1 cellular context compared by ENCODE assay signal in the genomic region with DNA sequence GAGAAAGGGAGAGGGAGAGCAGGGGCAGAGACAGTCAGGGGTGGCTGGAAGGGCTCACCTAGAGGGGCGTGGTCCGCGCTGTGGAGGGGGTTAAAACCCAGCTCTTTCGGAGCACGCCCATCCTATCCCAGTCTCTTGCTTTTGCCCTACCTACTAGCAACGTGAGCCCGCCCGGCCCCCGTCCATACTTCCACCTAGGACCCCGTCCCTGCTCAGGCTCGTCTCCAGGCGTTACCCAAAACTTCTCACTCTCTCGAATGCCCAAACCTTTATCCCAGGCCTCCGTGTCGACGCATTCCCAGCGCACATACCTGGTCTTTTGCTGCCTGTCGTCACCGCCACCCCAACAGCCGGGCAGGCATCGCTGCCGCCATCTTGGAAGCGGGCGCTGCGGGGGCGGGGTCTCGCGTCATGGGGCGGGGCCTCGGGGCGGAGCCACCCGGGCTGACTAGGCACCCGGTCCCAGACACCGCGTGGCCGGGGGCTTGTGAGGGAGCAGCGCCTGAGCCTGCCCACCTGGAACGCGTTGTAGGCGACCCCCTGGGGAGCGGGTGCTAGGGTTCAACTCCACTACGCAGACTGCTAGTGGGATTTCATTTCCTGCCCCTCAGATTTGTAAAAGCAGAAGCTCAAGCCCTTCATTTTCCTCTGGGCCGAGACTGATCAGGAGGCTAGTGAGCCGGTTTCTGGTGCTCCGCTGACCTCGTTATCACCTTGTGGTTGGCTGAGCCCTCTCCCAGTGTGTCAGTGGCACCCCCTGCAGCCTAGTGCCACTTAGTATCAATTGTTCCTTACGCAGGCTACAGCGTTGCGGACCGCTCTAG.
A peak's percentile ranks its signal among the peaks of the same experiment; 100 is the strongest.
TF ChIP-seq lines count a peak whose summit lies in the region.

A gene (minus strand): TSS at position 396 of the 824 bp plus-strand sequence. CDS start 1,447 bp downstream, outside the sequence.

TF ChIP-seq in K562, 482 proteins besides CTCF, POLR2A, EP300 and RAD21 (continued from another document and continues in another):
- TF ChIP-seq, protein P1, sequence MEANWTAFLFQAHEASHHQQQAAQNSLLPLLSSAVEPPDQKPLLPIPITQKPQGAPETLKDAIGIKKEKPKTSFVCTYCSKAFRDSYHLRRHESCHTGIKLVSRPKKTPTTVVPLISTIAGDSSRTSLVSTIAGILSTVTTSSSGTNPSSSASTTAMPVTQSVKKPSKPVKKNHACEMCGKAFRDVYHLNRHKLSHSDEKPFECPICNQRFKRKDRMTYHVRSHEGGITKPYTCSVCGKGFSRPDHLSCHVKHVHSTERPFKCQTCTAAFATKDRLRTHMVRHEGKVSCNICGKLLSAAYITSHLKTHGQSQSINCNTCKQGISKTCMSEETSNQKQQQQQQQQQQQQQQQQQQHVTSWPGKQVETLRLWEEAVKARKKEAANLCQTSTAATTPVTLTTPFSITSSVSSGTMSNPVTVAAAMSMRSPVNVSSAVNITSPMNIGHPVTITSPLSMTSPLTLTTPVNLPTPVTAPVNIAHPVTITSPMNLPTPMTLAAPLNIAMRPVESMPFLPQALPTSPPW (CRISPR knock-in tag; IDR thresholded peaks at IDR 0.05) = peak; percentile 60
- TF ChIP-seq SMAD4 (CRISPR knock-in tag; conservative IDR thresholded peaks at IDR 0.05) (peak; percentile 90), SIN3B (IDR thresholded peaks at IDR 0.05; ENCODE audit: low read depth) (no peak), SOX6 (IDR thresholded peaks at IDR 0.05) (peak; percentile 76), POLR3A (IDR thresholded peaks at IDR 0.05; ENCODE audit: borderline replicate concordance, extremely low read depth, insufficient read depth, insufficient read length) (no peak), TBP (optimal IDR thresholded peaks at IDR 0.05; ENCODE audit: low read depth, low read length) (peak; percentile 85), ZNF253 (CRISPR knock-in tag; conservative IDR thresholded peaks at IDR 0.05) (no peak), TAF1 (IDR thresholded peaks at IDR 0.05; ENCODE audit: control insufficient read depth, extremely low read depth, insufficient read depth, low read length, severe bottlenecking) (peak; percentile 79), ZNF232 (CRISPR knock-in tag; IDR thresholded peaks at IDR 0.05) (no peak), BRD9 (IDR thresholded peaks at IDR 0.05; ENCODE audit: low read depth, partially characterized antibody) (peak; percentile 96), ZNF76 (CRISPR knock-in tag; IDR thresholded peaks at IDR 0.05; ENCODE audit: borderline replicate concordance) (0 out of 2 replicates have a peak, but pooled peaks have one; percentile 52), ZNF780A (CRISPR knock-in tag; IDR thresholded peaks at IDR 0.05) (no peak), BACH1 (tag; IDR thresholded peaks at IDR 0.05) (no peak), EHMT2 (IDR thresholded peaks at IDR 0.05) (0 out of 2 replicates have a peak, but pooled peaks have one; percentile 19), ZFPM2 (CRISPR knock-in tag; IDR thresholded peaks at IDR 0.05) (no peak), NBN (IDR thresholded peaks at IDR 0.05; ENCODE audit: low read depth) (peak; percentile 53; the same call in 1 of the 2 replicates), PHF20 (IDR thresholded peaks at IDR 0.05; ENCODE audit: partially characterized antibody) (peak; percentile 81), SLC30A9 (CRISPR knock-in tag; IDR thresholded peaks at IDR 0.05) (no peak), MED1 (CRISPR knock-in tag; IDR thresholded peaks at IDR 0.05; ENCODE audit: borderline replicate concordance) (no peak), TOE1 (IDR thresholded peaks at IDR 0.05; ENCODE audit: borderline replicate concordance) (peak; percentile 76; the same call in 1 of the 2 replicates), TOE1 (CRISPR knock-in tag; IDR thresholded peaks at IDR 0.05; ENCODE audit: borderline replicate concordance, low read depth) (0 out of 2 replicates have a peak, but pooled peaks have one; percentile 15), PHF21A (IDR thresholded peaks at IDR 0.05; ENCODE audit: borderline replicate concordance, low read depth) (no peak), RBM39 (optimal IDR thresholded peaks at IDR 0.05; ENCODE audit: low read depth, low read length) (peak; percentile 19), RB1 (IDR thresholded peaks at IDR 0.05; ENCODE audit: low read depth) (no peak; the same call in 1 of the 2 replicates), LEF1 (IDR thresholded peaks at IDR 0.05) (peak; percentile 70)
- TF ChIP-seq, protein P2, sequence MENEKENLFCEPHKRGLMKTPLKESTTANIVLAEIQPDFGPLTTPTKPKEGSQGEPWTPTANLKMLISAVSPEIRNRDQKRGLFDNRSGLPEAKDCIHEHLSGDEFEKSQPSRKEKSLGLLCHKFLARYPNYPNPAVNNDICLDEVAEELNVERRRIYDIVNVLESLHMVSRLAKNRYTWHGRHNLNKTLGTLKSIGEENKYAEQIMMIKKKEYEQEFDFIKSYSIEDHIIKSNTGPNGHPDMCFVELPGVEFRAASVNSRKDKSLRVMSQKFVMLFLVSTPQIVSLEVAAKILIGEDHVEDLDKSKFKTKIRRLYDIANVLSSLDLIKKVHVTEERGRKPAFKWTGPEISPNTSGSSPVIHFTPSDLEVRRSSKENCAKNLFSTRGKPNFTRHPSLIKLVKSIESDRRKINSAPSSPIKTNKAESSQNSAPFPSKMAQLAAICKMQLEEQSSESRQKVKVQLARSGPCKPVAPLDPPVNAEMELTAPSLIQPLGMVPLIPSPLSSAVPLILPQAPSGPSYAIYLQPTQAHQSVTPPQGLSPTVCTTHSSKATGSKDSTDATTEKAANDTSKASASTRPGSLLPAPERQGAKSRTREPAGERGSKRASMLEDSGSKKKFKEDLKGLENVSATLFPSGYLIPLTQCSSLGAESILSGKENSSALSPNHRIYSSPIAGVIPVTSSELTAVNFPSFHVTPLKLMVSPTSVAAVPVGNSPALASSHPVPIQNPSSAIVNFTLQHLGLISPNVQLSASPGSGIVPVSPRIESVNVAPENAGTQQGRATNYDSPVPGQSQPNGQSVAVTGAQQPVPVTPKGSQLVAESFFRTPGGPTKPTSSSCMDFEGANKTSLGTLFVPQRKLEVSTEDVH (IDR thresholded peaks at IDR 0.05; ENCODE audit: low read depth, partially characterized antibody) = no peak
- TF ChIP-seq, protein P3, sequence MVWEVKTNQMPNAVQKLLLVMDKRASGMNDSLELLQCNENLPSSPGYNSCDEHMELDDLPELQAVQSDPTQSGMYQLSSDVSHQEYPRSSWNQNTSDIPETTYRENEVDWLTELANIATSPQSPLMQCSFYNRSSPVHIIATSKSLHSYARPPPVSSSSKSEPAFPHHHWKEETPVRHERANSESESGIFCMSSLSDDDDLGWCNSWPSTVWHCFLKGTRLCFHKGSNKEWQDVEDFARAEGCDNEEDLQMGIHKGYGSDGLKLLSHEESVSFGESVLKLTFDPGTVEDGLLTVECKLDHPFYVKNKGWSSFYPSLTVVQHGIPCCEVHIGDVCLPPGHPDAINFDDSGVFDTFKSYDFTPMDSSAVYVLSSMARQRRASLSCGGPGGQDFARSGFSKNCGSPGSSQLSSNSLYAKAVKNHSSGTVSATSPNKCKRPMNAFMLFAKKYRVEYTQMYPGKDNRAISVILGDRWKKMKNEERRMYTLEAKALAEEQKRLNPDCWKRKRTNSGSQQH (CRISPR knock-in tag; IDR thresholded peaks at IDR 0.05) = 0 out of 2 replicates have a peak, but pooled peaks have one; percentile 58
- TF ChIP-seq, protein P4, sequence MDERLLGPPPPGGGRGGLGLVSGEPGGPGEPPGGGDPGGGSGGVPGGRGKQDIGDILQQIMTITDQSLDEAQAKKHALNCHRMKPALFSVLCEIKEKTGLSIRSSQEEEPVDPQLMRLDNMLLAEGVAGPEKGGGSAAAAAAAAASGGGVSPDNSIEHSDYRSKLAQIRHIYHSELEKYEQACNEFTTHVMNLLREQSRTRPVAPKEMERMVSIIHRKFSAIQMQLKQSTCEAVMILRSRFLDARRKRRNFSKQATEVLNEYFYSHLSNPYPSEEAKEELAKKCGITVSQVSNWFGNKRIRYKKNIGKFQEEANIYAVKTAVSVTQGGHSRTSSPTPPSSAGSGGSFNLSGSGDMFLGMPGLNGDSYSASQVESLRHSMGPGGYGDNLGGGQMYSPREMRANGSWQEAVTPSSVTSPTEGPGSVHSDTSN (CRISPR knock-in tag; IDR thresholded peaks at IDR 0.05; ENCODE audit: low read depth) = no peak
- TF ChIP-seq, protein P4 (tag; conservative IDR thresholded peaks at IDR 0.05; ENCODE audit: low read depth) = no peak
- TF ChIP-seq, protein P5, sequence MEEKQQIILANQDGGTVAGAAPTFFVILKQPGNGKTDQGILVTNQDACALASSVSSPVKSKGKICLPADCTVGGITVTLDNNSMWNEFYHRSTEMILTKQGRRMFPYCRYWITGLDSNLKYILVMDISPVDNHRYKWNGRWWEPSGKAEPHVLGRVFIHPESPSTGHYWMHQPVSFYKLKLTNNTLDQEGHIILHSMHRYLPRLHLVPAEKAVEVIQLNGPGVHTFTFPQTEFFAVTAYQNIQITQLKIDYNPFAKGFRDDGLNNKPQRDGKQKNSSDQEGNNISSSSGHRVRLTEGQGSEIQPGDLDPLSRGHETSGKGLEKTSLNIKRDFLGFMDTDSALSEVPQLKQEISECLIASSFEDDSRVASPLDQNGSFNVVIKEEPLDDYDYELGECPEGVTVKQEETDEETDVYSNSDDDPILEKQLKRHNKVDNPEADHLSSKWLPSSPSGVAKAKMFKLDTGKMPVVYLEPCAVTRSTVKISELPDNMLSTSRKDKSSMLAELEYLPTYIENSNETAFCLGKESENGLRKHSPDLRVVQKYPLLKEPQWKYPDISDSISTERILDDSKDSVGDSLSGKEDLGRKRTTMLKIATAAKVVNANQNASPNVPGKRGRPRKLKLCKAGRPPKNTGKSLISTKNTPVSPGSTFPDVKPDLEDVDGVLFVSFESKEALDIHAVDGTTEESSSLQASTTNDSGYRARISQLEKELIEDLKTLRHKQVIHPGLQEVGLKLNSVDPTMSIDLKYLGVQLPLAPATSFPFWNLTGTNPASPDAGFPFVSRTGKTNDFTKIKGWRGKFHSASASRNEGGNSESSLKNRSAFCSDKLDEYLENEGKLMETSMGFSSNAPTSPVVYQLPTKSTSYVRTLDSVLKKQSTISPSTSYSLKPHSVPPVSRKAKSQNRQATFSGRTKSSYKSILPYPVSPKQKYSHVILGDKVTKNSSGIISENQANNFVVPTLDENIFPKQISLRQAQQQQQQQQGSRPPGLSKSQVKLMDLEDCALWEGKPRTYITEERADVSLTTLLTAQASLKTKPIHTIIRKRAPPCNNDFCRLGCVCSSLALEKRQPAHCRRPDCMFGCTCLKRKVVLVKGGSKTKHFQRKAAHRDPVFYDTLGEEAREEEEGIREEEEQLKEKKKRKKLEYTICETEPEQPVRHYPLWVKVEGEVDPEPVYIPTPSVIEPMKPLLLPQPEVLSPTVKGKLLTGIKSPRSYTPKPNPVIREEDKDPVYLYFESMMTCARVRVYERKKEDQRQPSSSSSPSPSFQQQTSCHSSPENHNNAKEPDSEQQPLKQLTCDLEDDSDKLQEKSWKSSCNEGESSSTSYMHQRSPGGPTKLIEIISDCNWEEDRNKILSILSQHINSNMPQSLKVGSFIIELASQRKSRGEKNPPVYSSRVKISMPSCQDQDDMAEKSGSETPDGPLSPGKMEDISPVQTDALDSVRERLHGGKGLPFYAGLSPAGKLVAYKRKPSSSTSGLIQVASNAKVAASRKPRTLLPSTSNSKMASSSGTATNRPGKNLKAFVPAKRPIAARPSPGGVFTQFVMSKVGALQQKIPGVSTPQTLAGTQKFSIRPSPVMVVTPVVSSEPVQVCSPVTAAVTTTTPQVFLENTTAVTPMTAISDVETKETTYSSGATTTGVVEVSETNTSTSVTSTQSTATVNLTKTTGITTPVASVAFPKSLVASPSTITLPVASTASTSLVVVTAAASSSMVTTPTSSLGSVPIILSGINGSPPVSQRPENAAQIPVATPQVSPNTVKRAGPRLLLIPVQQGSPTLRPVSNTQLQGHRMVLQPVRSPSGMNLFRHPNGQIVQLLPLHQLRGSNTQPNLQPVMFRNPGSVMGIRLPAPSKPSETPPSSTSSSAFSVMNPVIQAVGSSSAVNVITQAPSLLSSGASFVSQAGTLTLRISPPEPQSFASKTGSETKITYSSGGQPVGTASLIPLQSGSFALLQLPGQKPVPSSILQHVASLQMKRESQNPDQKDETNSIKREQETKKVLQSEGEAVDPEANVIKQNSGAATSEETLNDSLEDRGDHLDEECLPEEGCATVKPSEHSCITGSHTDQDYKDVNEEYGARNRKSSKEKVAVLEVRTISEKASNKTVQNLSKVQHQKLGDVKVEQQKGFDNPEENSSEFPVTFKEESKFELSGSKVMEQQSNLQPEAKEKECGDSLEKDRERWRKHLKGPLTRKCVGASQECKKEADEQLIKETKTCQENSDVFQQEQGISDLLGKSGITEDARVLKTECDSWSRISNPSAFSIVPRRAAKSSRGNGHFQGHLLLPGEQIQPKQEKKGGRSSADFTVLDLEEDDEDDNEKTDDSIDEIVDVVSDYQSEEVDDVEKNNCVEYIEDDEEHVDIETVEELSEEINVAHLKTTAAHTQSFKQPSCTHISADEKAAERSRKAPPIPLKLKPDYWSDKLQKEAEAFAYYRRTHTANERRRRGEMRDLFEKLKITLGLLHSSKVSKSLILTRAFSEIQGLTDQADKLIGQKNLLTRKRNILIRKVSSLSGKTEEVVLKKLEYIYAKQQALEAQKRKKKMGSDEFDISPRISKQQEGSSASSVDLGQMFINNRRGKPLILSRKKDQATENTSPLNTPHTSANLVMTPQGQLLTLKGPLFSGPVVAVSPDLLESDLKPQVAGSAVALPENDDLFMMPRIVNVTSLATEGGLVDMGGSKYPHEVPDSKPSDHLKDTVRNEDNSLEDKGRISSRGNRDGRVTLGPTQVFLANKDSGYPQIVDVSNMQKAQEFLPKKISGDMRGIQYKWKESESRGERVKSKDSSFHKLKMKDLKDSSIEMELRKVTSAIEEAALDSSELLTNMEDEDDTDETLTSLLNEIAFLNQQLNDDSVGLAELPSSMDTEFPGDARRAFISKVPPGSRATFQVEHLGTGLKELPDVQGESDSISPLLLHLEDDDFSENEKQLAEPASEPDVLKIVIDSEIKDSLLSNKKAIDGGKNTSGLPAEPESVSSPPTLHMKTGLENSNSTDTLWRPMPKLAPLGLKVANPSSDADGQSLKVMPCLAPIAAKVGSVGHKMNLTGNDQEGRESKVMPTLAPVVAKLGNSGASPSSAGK (IDR thresholded peaks at IDR 0.05) = peak; percentile 96
- TF ChIP-seq, protein P6, sequence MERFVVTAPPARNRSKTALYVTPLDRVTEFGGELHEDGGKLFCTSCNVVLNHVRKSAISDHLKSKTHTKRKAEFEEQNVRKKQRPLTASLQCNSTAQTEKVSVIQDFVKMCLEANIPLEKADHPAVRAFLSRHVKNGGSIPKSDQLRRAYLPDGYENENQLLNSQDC (CRISPR knock-in tag; IDR thresholded peaks at IDR 0.05) = no peak
